Comparison of ENCODE assay signal across 21 cellular contexts in genomic region chr18:62621546-62621945, GRCh38.
DNase-seq lines count a peak whose midpoint lies in the region; ATAC-seq and TF ChIP-seq lines count a peak whose summit lies in the region.
"Had no signal": no experiment of that assay in that cellular context is flagged by ENCODE, and none has a peak within 500 bp of the region (broad histone marks: within the 10 kb centered on the region; RNA-seq: fewer than 3 reads in every experiment).

No MANE protein-coding gene starts in this region.

- peak overlapping the region; percentile 90 for H2AFZ ChIP-seq in GM23338

- DNase-seq in GM23338 (ENCODE audit: low spot score) (no peak), cardiac fibroblast (ENCODE audit: low read depth in 2 of 2) (peak; percentile 42 to 45), right atrium auricular region (ENCODE audit: low spot score) (peak; percentile 61), upper lobe of left lung (no peak), DMS 273 (lab: John Stamatoyannopoulos, UW; ENCODE audit: unreplicated experiment) (no peak), inferior parietal cortex (ENCODE audit: extremely low spot score) (no peak)
- no peak for DNase-seq in effector memory CD8-positive, alpha-beta T cell
- DNase-seq: activated CD4-positive, alpha-beta T cell treated with anti-CD3 and anti-CD28 coated beads for 48 hours; activated CD8-positive, alpha-beta memory T cell treated with anti-CD3 and anti-CD28 coated beads, Interleukin-2, amount 50 U/mL, for 4 hours; activated gamma-delta T cell treated with Interleukin-2 at 50 U/mL for 16 hours; foreskin melanocyte; GF-D8; natural killer cell; NCI-H82; SK-N-SH; stimulated activated CD8-positive, alpha-beta memory T cell treated with anti-CD3 and anti-CD28 coated beads, Interleukin-4, amount 100 ng/mL, for 48 hours had no signal

- H3K36me3 ChIP-seq in GM23338 (ENCODE audit: insufficient read depth): no peaks in the 10 kb centered on the region
- H3K36me3 ChIP-seq in right atrium auricular region: no peaks in the 10 kb centered on the region
- no peaks in the 10 kb centered on the region for H3K36me3 ChIP-seq in upper lobe of left lung
- H3K36me3 ChIP-seq: BLaER1 treated with 17β-estradiol and CSF1 and Interleukin-3, amounts not matched to agents 10 nM and 100 nM; suprapubic skin had no signal

- no peaks in the 10 kb centered on the region for H4K20me1 ChIP-seq in GM23338 (replicated peaks; ENCODE audit: insufficient read depth)
- H4K20me1 ChIP-seq: BLaER1 treated with 17β-estradiol and CSF1 and Interleukin-3, amounts not matched to agents 10 nM and 100 nM had no signal

- H3F3A ChIP-seq in GM23338 (replicated peaks; ENCODE audit: low read depth): no peaks in the 10 kb centered on the region

- H3K9me3 ChIP-seq in right atrium auricular region (no peaks in the 10 kb centered on the region), upper lobe of left lung (no peaks in the 10 kb centered on the region)
- H3K9me3 ChIP-seq: BLaER1 treated with 17β-estradiol and CSF1 and Interleukin-3, amounts not matched to agents 10 nM and 100 nM; SK-N-SH; suprapubic skin had no signal

- H3K4me1 ChIP-seq in GM23338 (ENCODE audit: insufficient read depth) (no peaks in the 10 kb centered on the region), right atrium auricular region (peaks cover 0 to 9% of the 10 kb centered on the region in 2 donors), upper lobe of left lung (peaks cover 3 to 14% (median 12%) of the 10 kb centered on the region in 4 donors)
- H3K4me1 ChIP-seq: BLaER1 treated with 17β-estradiol and CSF1 and Interleukin-3, amounts not matched to agents 10 nM and 100 nM had no signal

- no peak overlapping the region for H3K4me2 ChIP-seq in GM23338
- H3K4me2 ChIP-seq: BLaER1 treated with 17β-estradiol and CSF1 and Interleukin-3, amounts not matched to agents 10 nM and 100 nM; SK-N-SH; smooth muscle cell had no signal

- H3K36me3 Mint-ChIP-seq in GM23338 (ENCODE audit: low read depth): no peaks in the 10 kb centered on the region
- H3K36me3 Mint-ChIP-seq in effector memory CD8-positive, alpha-beta T cell (ENCODE audit: insufficient read depth): no peaks in the 10 kb centered on the region
- H3K36me3 Mint-ChIP-seq: memory B cell, natural killer cell had no signal

- no peaks in the 10 kb centered on the region for H3K9me3 Mint-ChIP-seq in GM23338
- no peaks in the 10 kb centered on the region for H3K9me3 Mint-ChIP-seq in effector memory CD8-positive, alpha-beta T cell
- H3K9me3 Mint-ChIP-seq: memory B cell, natural killer cell had no signal

- no peak for TF ChIP-seq POLR2A in upper lobe of left lung (IDR thresholded peaks at IDR 0.05)

- H3K4me3 ChIP-seq in GM23338 (no peak overlapping the region), cardiac fibroblast (replicated peaks in 1 of 2; ENCODE audit: low read depth in 2 of 2, low read length in 2 of 2) (no peak overlapping the region), right atrium auricular region (no peak overlapping the region), upper lobe of left lung (no peak overlapping the region)
- H3K4me3 ChIP-seq: BLaER1 treated with 17β-estradiol and CSF1 and Interleukin-3, amounts not matched to agents 10 nM and 100 nM; smooth muscle cell; suprapubic skin had no signal

- H3K27me3 ChIP-seq in GM23338 (ENCODE audit: insufficient read depth) (no peaks in the 10 kb centered on the region), right atrium auricular region (no peaks in the 10 kb centered on the region), upper lobe of left lung (no peaks in the 10 kb centered on the region)
- H3K27me3 ChIP-seq: BLaER1 treated with 17β-estradiol and CSF1 and Interleukin-3, amounts not matched to agents 10 nM and 100 nM; suprapubic skin had no signal

- peak in 1 of 4 donors; percentile 77 for TF ChIP-seq EP300 in upper lobe of left lung (IDR thresholded peaks at IDR 0.05)

- no peak overlapping the region for H3K27ac ChIP-seq in GM23338 (ENCODE audit: low read depth)
- H3K27ac ChIP-seq in right atrium auricular region: peak overlapping the region in 1 of 2 donors; percentile 13
- H3K27ac ChIP-seq in upper lobe of left lung: peak overlapping the region; percentile 30 to 79 (median 48)
- H3K27ac ChIP-seq: BLaER1 treated with 17β-estradiol and CSF1 and Interleukin-3, amounts not matched to agents 10 nM and 100 nM; suprapubic skin had no signal

- no peak overlapping the region for H3K4me3 Mint-ChIP-seq in GM23338
- no peak overlapping the region for H3K4me3 Mint-ChIP-seq in effector memory CD8-positive, alpha-beta T cell
- H3K4me3 Mint-ChIP-seq: memory B cell, natural killer cell had no signal

- no peaks in the 10 kb centered on the region for H3K27me3 Mint-ChIP-seq in GM23338 (ENCODE audit: insufficient read depth, low read depth, poor library complexity)
- H3K27me3 Mint-ChIP-seq in effector memory CD8-positive, alpha-beta T cell: peaks cover 18 to 42% of the 10 kb centered on the region in 2 donors

- no peak overlapping the region for H3K27ac Mint-ChIP-seq in GM23338
- no peak overlapping the region for H3K27ac Mint-ChIP-seq in effector memory CD8-positive, alpha-beta T cell
- H3K27ac Mint-ChIP-seq: memory B cell, natural killer cell had no signal

- H3K9me2 ChIP-seq in GM23338 (ENCODE audit: insufficient read depth): no peaks in the 10 kb centered on the region
- H3K9me2 ChIP-seq: SK-N-SH had no signal

- WGBS in upper lobe of left lung, 2 donors: 30 to 61% methylated on average over 11 to 12 of the region's 12 CpGs

- TF ChIP-seq CTCF in GM23338 (conservative IDR thresholded peaks at IDR 0.05; ENCODE audit: low read depth in 2 of 2) (no peak), cardiac fibroblast (IDR thresholded peaks at IDR 0.05; ENCODE audit: low read depth, low read length) (no peak), right atrium auricular region (IDR thresholded peaks at IDR 0.05) (no peak), upper lobe of left lung (IDR thresholded peaks at IDR 0.05) (no peak)

- no peaks in the 10 kb centered on the region; the same call in 2 of the 3 replicates for H3K4me1 Mint-ChIP-seq in GM23338
- no peaks in the 10 kb centered on the region for H3K4me1 Mint-ChIP-seq in effector memory CD8-positive, alpha-beta T cell (ENCODE audit: low read depth in 2 of 2)
- H3K4me1 Mint-ChIP-seq: memory B cell, natural killer cell had no signal

- no peak for ATAC-seq in GM23338
- ATAC-seq in upper lobe of left lung (ENCODE audit: low FRiP score in 2 of 2): peak; percentile 63 to 64
- no peak for ATAC-seq in GM21717 (IDR thresholded peaks at IDR 0.05; ENCODE audit: unreplicated experiment)
- ATAC-seq in effector memory CD8-positive, alpha-beta T cell (replicated peaks): no peak
- ATAC-seq: natural killer cell had no signal

- H3K79me2 ChIP-seq in GM23338 (replicated peaks; ENCODE audit: insufficient read depth): no peaks in the 10 kb centered on the region

Comparison
In these comparisons a context has a peak if more than half of its experiments do, and no peak if none do; other contexts are left out.
1. ATAC-seq: peak in upper lobe of left lung (2 of 2); none in GM23338 (single experiment), GM21717 (single experiment) and effector memory CD8-positive, alpha-beta T cell (single experiment).
2. DNase-seq: peak in cardiac fibroblast (2 of 2) and right atrium auricular region (single experiment); none in GM23338 (single experiment), upper lobe of left lung (0 of 2), DMS 273 (single experiment), effector memory CD8-positive, alpha-beta T cell (0 of 3) and inferior parietal cortex (single experiment).